ENCODE assay signal across 8 cellular contexts in genomic region chr2:218781691-218782528, GRCh38. TPM values are rescaled to one million over a fixed set of nuclear protein-coding genes. Genes with fewer than 3 reads are reported as not detected.
DNase-seq lines count a peak whose midpoint lies in the region; ATAC-seq and TF ChIP-seq lines count a peak whose summit lies in the region.

CYP27A1 (plus strand) TSS chr2:218782147; CDS start chr2:218782183, 36 bp downstream.

- ATAC-seq in activated T-cell treated with anti-CD3 and anti-CD28 coated beads, Interleukin-2, amount 50 U/mL, for 72 hours (replicated peaks in 1 of 2) = peak; percentile 40 to 45
- ATAC-seq in GM21717 (IDR thresholded peaks at IDR 0.05; ENCODE audit: unreplicated experiment) (no peak), HG03439 (IDR thresholded peaks at IDR 0.05; ENCODE audit: unreplicated experiment) (no peak)

- no peaks in the 10 kb centered on the region for H3K36me3 ChIP-seq in breast epithelium

- no peak for TF ChIP-seq CTCF in breast epithelium (IDR thresholded peaks at IDR 0.05)

- intact Hi-C loops in breast epithelium (cut with DNase I; ENCODE audit: low total_unique reads) = no loop called here

- no peaks in the 10 kb centered on the region for H3K27me3 ChIP-seq in breast epithelium

- peaks cover 65% of the 10 kb centered on the region for H3K27me3 Mint-ChIP-seq in activated T-cell treated with anti-CD3 and anti-CD28 coated beads, Interleukin-2, amount 50 U/mL, for 72 hours (ENCODE audit: low read depth)

- peak; percentile 18 for TF ChIP-seq POLR2A in breast epithelium (IDR thresholded peaks at IDR 0.05)

- H3K36me3 Mint-ChIP-seq in activated T-cell treated with anti-CD3 and anti-CD28 coated beads, Interleukin-2, amount 50 U/mL, for 72 hours (ENCODE audit: insufficient read depth in 2 of 2) = peaks cover 6 to 8% of the 10 kb centered on the region in 2 donors

- H3K9me3 ChIP-seq in breast epithelium = no peaks in the 10 kb centered on the region

- no peaks in the 10 kb centered on the region for H3K4me1 ChIP-seq in breast epithelium

- H3K4me1 Mint-ChIP-seq in activated T-cell treated with anti-CD3 and anti-CD28 coated beads, Interleukin-2, amount 50 U/mL, for 72 hours (ENCODE audit: low read depth) = no peaks in the 10 kb centered on the region

- peak within 1 kb of the TSS; percentile 22 to 50 for H3K4me3 Mint-ChIP-seq in activated T-cell treated with anti-CD3 and anti-CD28 coated beads, Interleukin-2, amount 50 U/mL, for 72 hours

- peak within 1 kb of the TSS; percentile 69 to 80 (median 76) for H3K4me3 ChIP-seq in breast epithelium
- peak within 1 kb of the TSS; percentile 53 for H3K4me3 ChIP-seq in skeletal muscle cell (ENCODE audit: low read depth, low read length)

- no peak for DNase-seq in activated T-cell treated with anti-CD3 and anti-CD28 coated beads, Interleukin-2, amount 50 U/mL, for 72 hours
- DNase-seq in activated T-cell treated with anti-CD3 and anti-CD28 coated beads for 4 hours = no peak
- peak; percentile 50 to 58 for DNase-seq in breast epithelium (ENCODE audit: low spot score in 2 of 2)
- DNase-seq in iPS-NIHi7 (ENCODE audit: extremely low spot score) = peak; percentile 75
- DNase-seq in skeletal muscle cell (ENCODE audit: low read depth) = no peak
- no peak for DNase-seq in cerebellar cortex (ENCODE audit: low spot score)

- H3K27ac Mint-ChIP-seq in activated T-cell treated with anti-CD3 and anti-CD28 coated beads, Interleukin-2, amount 50 U/mL, for 72 hours = no peak within 1 kb of the TSS

- H3K9me3 Mint-ChIP-seq in activated T-cell treated with anti-CD3 and anti-CD28 coated beads, Interleukin-2, amount 50 U/mL, for 72 hours = peaks cover 3 to 6% of the 10 kb centered on the region in 2 donors

- H3K27ac ChIP-seq in breast epithelium = peak within 1 kb of the TSS; percentile 91

RNA-seq across cellular contexts. Expression of gene CYP27A1, which starts in this region (rescaled TPM):
- total RNA-seq in activated T-cell treated with anti-CD3 and anti-CD28 coated beads, Interleukin-2, amount 50 U/mL, for 72 hours = under 1 TPM; 0.30 to 0.31 TPM
- total RNA-seq in breast epithelium = 10 to 100 TPM; 25.6 to 65.0 (median 28.8) TPM

Comparison
In these comparisons a context has a peak if more than half of its experiments do, and no peak if none do; other contexts are left out.
1. RNA of gene CYP27A1 (total RNA-seq): 25.6 to 65.0 TPM in breast epithelium; 0.30 to 0.31 TPM in activated T-cell treated with anti-CD3 and anti-CD28 coated beads, Interleukin-2, amount 50 U/mL, for 72 hours; every median in the first group is over 10 times any median in the second.
2. Peak in ATAC-seq in activated T-cell treated with anti-CD3 and anti-CD28 coated beads, Interleukin-2, amount 50 U/mL, for 72 hours; RNA of the gene not detected or under 1 TPM.
3. DNase-seq: peak in breast epithelium (2 of 2) and iPS-NIHi7 (single experiment); none in activated T-cell treated with anti-CD3 and anti-CD28 coated beads, Interleukin-2, amount 50 U/mL, for 72 hours (0 of 2), activated T-cell treated with anti-CD3 and anti-CD28 coated beads for 4 hours (single experiment), skeletal muscle cell (single experiment) and cerebellar cortex (single experiment).